Comparison of ENCODE assay signal across 29 cellular contexts in the genomic region with DNA sequence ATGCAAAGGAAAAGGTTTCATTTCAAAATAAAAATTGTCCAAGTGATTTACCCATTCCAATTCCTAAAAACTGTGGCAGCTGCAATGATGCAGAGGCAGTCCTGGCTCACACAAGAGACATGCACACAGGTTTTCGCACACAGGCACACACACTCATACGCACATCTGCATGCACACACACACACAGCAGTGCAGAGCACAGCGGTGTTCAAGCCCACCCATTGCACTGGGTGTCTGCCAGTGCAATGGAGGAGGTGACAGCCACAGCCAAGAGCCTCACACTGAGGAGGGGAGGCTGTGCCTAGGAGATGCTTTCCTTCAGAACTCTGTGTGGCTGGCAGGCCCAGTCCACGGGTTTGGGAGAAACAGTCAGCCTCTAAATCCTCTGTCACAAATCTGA.
"Had no signal": no experiment of that assay in that cellular context is flagged by ENCODE, and none has a peak within 500 bp of the region (broad histone marks: within the 10 kb centered on the region; RNA-seq: fewer than 3 reads in every experiment).

No MANE protein-coding gene starts in this region.

- FAIRE-seq: bronchial epithelial cell had no signal

- H3K9me3 ChIP-seq: SJCRH30 had no signal

- H3K4me3 ChIP-seq: SJCRH30, SK-N-MC had no signal

- ATAC-seq: activated T-cell treated with anti-CD3 and anti-CD28 coated beads, Interleukin-2, amount 50 U/mL, for 72 hours; activated T-helper 17 cell treated with anti-CD3 and anti-CD28 coated beads, Interleukin-2, amount 50 U/mL, for 72 hours; Panc1 had no signal

- H3K4me1 Mint-ChIP-seq: activated CD4-positive, alpha-beta memory T cell treated with anti-CD3 and anti-CD28 coated beads, Interleukin-2, amount 10 ng/mL, durations not matched to agents 7 days and 5 days; activated naive CD8-positive, alpha-beta T cell treated with anti-CD3 and anti-CD28 coated beads for 36 hours; activated T-helper 17 cell treated with anti-CD3 and anti-CD28 coated beads, Interleukin-2, amount 50 U/mL, for 72 hours had no signal

- H3K27me3 Mint-ChIP-seq: activated CD4-positive, alpha-beta memory T cell treated with anti-CD3 and anti-CD28 coated beads, Interleukin-2, amount 10 ng/mL, durations not matched to agents 7 days and 5 days; activated naive CD8-positive, alpha-beta T cell treated with anti-CD3 and anti-CD28 coated beads for 36 hours; activated T-helper 17 cell treated with anti-CD3 and anti-CD28 coated beads, Interleukin-2, amount 50 U/mL, for 72 hours had no signal

- H3K27ac Mint-ChIP-seq: activated CD4-positive, alpha-beta memory T cell treated with anti-CD3 and anti-CD28 coated beads, Interleukin-2, amount 10 ng/mL, durations not matched to agents 7 days and 5 days; activated naive CD8-positive, alpha-beta T cell treated with anti-CD3 and anti-CD28 coated beads for 36 hours; activated T-cell treated with anti-CD3 and anti-CD28 coated beads, Interleukin-2, amount 50 U/mL, for 72 hours; activated T-helper 17 cell treated with anti-CD3 and anti-CD28 coated beads, Interleukin-2, amount 50 U/mL, for 72 hours had no signal

- H3K27ac ChIP-seq: SJCRH30, SK-N-MC, WERI-Rb-1 had no signal

- H3K4me1 ChIP-seq: SJCRH30 had no signal

- H3K27me3 ChIP-seq: SJCRH30 had no signal

- DNase-seq: activated CD4-positive, alpha-beta memory T cell treated with anti-CD3 and anti-CD28 coated beads, Interleukin-2, amount 10 ng/mL, durations not matched to agents 7 days and 5 days; activated CD4-positive, alpha-beta T cell treated with anti-CD3 and anti-CD28 coated beads for 1 hour; activated CD4-positive, alpha-beta T cell treated with anti-CD3 and anti-CD28 coated beads for 48 hours; activated CD4-positive, CD25-positive, alpha-beta regulatory T cell; activated effector memory CD4-positive, alpha-beta T cell treated with anti-CD3 and anti-CD28 coated beads, Interleukin-2, amount 50 U/mL, for 16 hours; activated naive CD4-positive, alpha-beta T cell; activated naive CD4-positive, alpha-beta T cell treated with anti-CD3 and anti-CD28 coated beads, Interleukin-2, amount 50 U/mL, for 16 hours; activated naive CD8-positive, alpha-beta T cell treated with anti-CD3 and anti-CD28 coated beads for 36 hours; activated T-cell treated with anti-CD3 and anti-CD28 coated beads, Interleukin-2, amount 50 U/mL, for 1 hour; activated T-cell treated with anti-CD3 and anti-CD28 coated beads, Interleukin-2, amount 50 U/mL, for 72 hours; amygdala; caudate nucleus; Karpas-422; KBM-7; NCI-H1105 treated with DMSO at 0.1 percent for 48 hours; NCI-H1436; NCI-H1694 treated with DMSO at 0.1 percent for 48 hours; NCI-H2029; NCI-H345; NCI-H524 treated with DMSO at 0.1 percent for 48 hours; SHP77; SJCRH30; T1000; WERI-Rb-1 had no signal

- H3K36me3 ChIP-seq: SJCRH30, WERI-Rb-1 had no signal

- H3K36me3 Mint-ChIP-seq: activated naive CD8-positive, alpha-beta T cell treated with anti-CD3 and anti-CD28 coated beads for 36 hours had no signal

- H3K4me3 Mint-ChIP-seq: activated CD4-positive, alpha-beta memory T cell treated with anti-CD3 and anti-CD28 coated beads, Interleukin-2, amount 10 ng/mL, durations not matched to agents 7 days and 5 days; activated naive CD8-positive, alpha-beta T cell treated with anti-CD3 and anti-CD28 coated beads for 36 hours; activated T-cell treated with anti-CD3 and anti-CD28 coated beads, Interleukin-2, amount 50 U/mL, for 72 hours; activated T-helper 17 cell treated with anti-CD3 and anti-CD28 coated beads, Interleukin-2, amount 50 U/mL, for 72 hours; brain had no signal

- H3K9me3 Mint-ChIP-seq: activated CD4-positive, alpha-beta memory T cell treated with anti-CD3 and anti-CD28 coated beads, Interleukin-2, amount 10 ng/mL, durations not matched to agents 7 days and 5 days; activated naive CD8-positive, alpha-beta T cell treated with anti-CD3 and anti-CD28 coated beads for 36 hours; activated T-cell treated with anti-CD3 and anti-CD28 coated beads, Interleukin-2, amount 50 U/mL, for 72 hours; activated T-helper 17 cell treated with anti-CD3 and anti-CD28 coated beads, Interleukin-2, amount 50 U/mL, for 72 hours had no signal
